23 cellular contexts compared by ENCODE assay signal in genomic region chr6:100925756-100926155, GRCh38.
"Had no signal": no experiment of that assay in that cellular context is flagged by ENCODE, and none has a peak within 500 bp of the region (broad histone marks: within the 10 kb centered on the region; RNA-seq: fewer than 3 reads in every experiment).

No MANE protein-coding gene starts in this region.

- H3K27ac ChIP-seq: colonic mucosa, epithelial cell of prostate, esophagus squamous epithelium, foreskin keratinocyte, gastroesophageal sphincter, heart left ventricle, hepatocyte, left lung, lower lobe of right lung had no signal

- H3K4me2 ChIP-seq: hepatocyte had no signal

- H3K79me2 ChIP-seq: hepatocyte had no signal

- H3K4me3 ChIP-seq: colonic mucosa, esophagus squamous epithelium, gastroesophageal sphincter, heart left ventricle, hepatocyte, left lung, lower lobe of right lung had no signal

- DNase-seq: colonic mucosa; cortex of kidney; effector CD8-positive, alpha-beta T cell; effector memory CD8-positive, alpha-beta T cell; endodermal cell; erythroblast; esophagus squamous epithelium; foreskin keratinocyte; heart left ventricle; hypothalamus; immature natural killer cell; left cardiac atrium; left lung; left ventricle myocardium superior; lower lobe of right lung; mesendoderm; midbrain; naive B cell; naive thymus-derived CD8-positive, alpha-beta T cell had no signal

- H3K9me3 ChIP-seq: colonic mucosa, esophagus squamous epithelium, gastroesophageal sphincter, left lung, lower lobe of right lung had no signal

- H2AFZ ChIP-seq: hepatocyte had no signal

- H3K36me3 ChIP-seq: colonic mucosa, esophagus squamous epithelium, gastroesophageal sphincter, heart left ventricle, left lung, lower lobe of right lung had no signal

- ATAC-seq: effector memory CD8-positive, alpha-beta T cell; esophagus mucosa; foreskin keratinocyte; gastroesophageal sphincter; heart left ventricle; left cardiac atrium; left lung; left ventricle myocardium superior; lower lobe of right lung; naive thymus-derived CD8-positive, alpha-beta T cell had no signal

- H3K4me1 ChIP-seq: colonic mucosa, esophagus squamous epithelium, foreskin keratinocyte, gastroesophageal sphincter, heart left ventricle, left lung, lower lobe of right lung had no signal

- H3K27me3 ChIP-seq: colonic mucosa, esophagus squamous epithelium, foreskin keratinocyte, gastroesophageal sphincter, heart left ventricle, hepatocyte, left lung had no signal
